Comparison of ENCODE assay signal across 8 cellular contexts in the genomic region with DNA sequence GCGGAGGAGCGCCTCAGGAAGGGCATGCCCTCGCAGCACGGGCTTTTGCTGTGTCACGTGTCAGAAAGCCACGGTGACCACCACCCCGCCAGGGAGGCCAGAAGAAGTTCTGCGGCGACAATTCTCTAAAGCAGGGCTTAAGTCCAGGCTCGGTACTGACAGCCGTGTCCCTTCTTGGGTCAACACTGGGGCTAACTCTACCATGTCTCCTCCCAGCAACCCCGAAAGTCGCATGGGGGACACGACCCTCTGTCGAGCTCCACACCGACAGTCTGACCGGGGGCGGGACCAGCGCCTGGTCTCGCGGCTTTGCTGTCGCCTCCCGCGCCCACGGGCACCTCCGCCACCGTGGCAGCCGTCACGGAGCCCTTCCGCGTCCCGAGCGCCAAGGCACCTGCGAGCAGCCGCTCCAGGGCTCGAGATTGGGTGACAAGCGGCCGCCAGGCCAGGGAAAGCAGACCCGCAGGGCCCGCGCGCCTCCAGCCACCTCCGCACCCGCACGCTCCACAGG. TPM values are rescaled to one million over a fixed set of nuclear protein-coding genes. Genes with fewer than 3 reads are reported as not detected.
DNase-seq lines count a peak whose midpoint lies in the region; ATAC-seq and TF ChIP-seq lines count a peak whose summit lies in the region.

No MANE protein-coding gene starts in this region.

- intact Hi-C loops in thyroid gland (cut with DNase I): no loop called here

- H4K20me1 ChIP-seq in GM23338 (replicated peaks; ENCODE audit: insufficient read depth): no peaks in the 10 kb centered on the region; the same call in 1 of the 2 replicates
- H4K20me1 ChIP-seq in Loucy (ENCODE audit: insufficient read depth, low read length, poor library complexity, severe bottlenecking): peaks cover 32% of the 10 kb centered on the region

- no peak for TF ChIP-seq POLR2A in thyroid gland (IDR thresholded peaks at IDR 0.05)

- CTCF ChIA-PET in activated CD4-positive, alpha-beta memory T cell treated with anti-CD3 and anti-CD28 coated beads, Interleukin-2, amount 10 ng/mL, durations not matched to agents 7 days and 5 days (lab: Charles Lee): no interaction called here

- H3K9me3 ChIP-seq in Loucy (ENCODE audit: insufficient read depth, low read depth, low read length): no peaks in the 10 kb centered on the region
- H3K9me3 ChIP-seq in esophagus (ENCODE audit: control insufficient read depth in 2 of 2, insufficient read depth in 1 of 2, low read depth in 1 of 2, low read length in 1 of 2): no peaks in the 10 kb centered on the region
- no peaks in the 10 kb centered on the region for H3K9me3 ChIP-seq in thyroid gland

- H3K36me3 ChIP-seq in GM23338 (ENCODE audit: insufficient read depth) (no peaks in the 10 kb centered on the region), Loucy (ENCODE audit: insufficient read depth, low read length) (no peaks in the 10 kb centered on the region), esophagus (ENCODE audit: control insufficient read depth in 2 of 2, insufficient read depth in 2 of 2, low read length in 1 of 2) (no peaks in the 10 kb centered on the region), thyroid gland (no peaks in the 10 kb centered on the region)

- H3K27me3 Mint-ChIP-seq in GM23338 (ENCODE audit: insufficient read depth, low read depth, poor library complexity) (peaks cover 18% of the 10 kb centered on the region), naive B cell (no peaks in the 10 kb centered on the region)
- no peaks in the 10 kb centered on the region for H3K27me3 Mint-ChIP-seq in activated CD4-positive, alpha-beta memory T cell treated with anti-CD3 and anti-CD28 coated beads, Interleukin-2, amount 10 ng/mL, durations not matched to agents 7 days and 5 days

- peak overlapping the region; percentile 81 for H3K4me3 Mint-ChIP-seq in GM23338
- peak overlapping the region; percentile 84 for H3K4me3 Mint-ChIP-seq in activated CD4-positive, alpha-beta memory T cell treated with anti-CD3 and anti-CD28 coated beads, Interleukin-2, amount 10 ng/mL, durations not matched to agents 7 days and 5 days
- peak overlapping the region; percentile 87 to 98 (median 96) for H3K4me3 Mint-ChIP-seq in naive B cell

- H3K36me3 Mint-ChIP-seq in GM23338 (ENCODE audit: low read depth) (peaks cover 15% of the 10 kb centered on the region), naive B cell (peaks cover 0 to 5% of the 10 kb centered on the region in 2 donors)
- H3K36me3 Mint-ChIP-seq in activated CD4-positive, alpha-beta memory T cell treated with anti-CD3 and anti-CD28 coated beads, Interleukin-2, amount 10 ng/mL, durations not matched to agents 7 days and 5 days (ENCODE audit: low read depth): peaks cover 17% of the 10 kb centered on the region

- ATAC-seq in GM23338 (peak; percentile 20), naive B cell (ENCODE audit: low read depth in 2 of 2) (no peak)

- H3K79me2 ChIP-seq in GM23338 (replicated peaks; ENCODE audit: insufficient read depth) (peaks cover 42% of the 10 kb centered on the region), Loucy (ENCODE audit: insufficient read depth, low read length) (peaks cover 76% of the 10 kb centered on the region)

- peak overlapping the region; percentile 98 for H3K9ac ChIP-seq in Loucy (ENCODE audit: low read depth, low read length, poor library complexity, severe bottlenecking)

- H3K27me3 ChIP-seq in GM23338 (ENCODE audit: insufficient read depth): peaks cover 27% of the 10 kb centered on the region
- no peaks in the 10 kb centered on the region for H3K27me3 ChIP-seq in Loucy (ENCODE audit: insufficient read depth, low read length, poor library complexity, severe bottlenecking)
- no peaks in the 10 kb centered on the region for H3K27me3 ChIP-seq in esophagus (ENCODE audit: control insufficient read depth in 1 of 2, insufficient read depth in 2 of 2, low read length in 2 of 2)
- H3K27me3 ChIP-seq in thyroid gland: no peaks in the 10 kb centered on the region

- DNase-seq in GM12865 (ENCODE audit: low read depth): peak; percentile 63
- DNase-seq in GM23338 (ENCODE audit: low spot score): peak; percentile 27
- peak; percentile 47 for DNase-seq in activated CD4-positive, alpha-beta memory T cell treated with anti-CD3 and anti-CD28 coated beads, Interleukin-2, amount 10 ng/mL, durations not matched to agents 7 days and 5 days
- DNase-seq in naive B cell: peak; percentile 18
- peak; percentile 58 to 62 for DNase-seq in thyroid gland
- no peak for DNase-seq in NCI-H187 (lab: John Stamatoyannopoulos, UW)

- peaks cover 31% of the 10 kb centered on the region for H3K4me1 ChIP-seq in GM23338 (ENCODE audit: insufficient read depth)
- peaks cover 40% of the 10 kb centered on the region for H3K4me1 ChIP-seq in Loucy (ENCODE audit: insufficient read depth, low read length, poor library complexity, severe bottlenecking)
- H3K4me1 ChIP-seq in esophagus (ENCODE audit: control insufficient read depth in 2 of 2, insufficient read depth in 2 of 2, low read length in 1 of 2): peaks cover 0 to 4% of the 10 kb centered on the region in 2 donors
- peaks cover 18 to 29% of the 10 kb centered on the region in 2 donors for H3K4me1 ChIP-seq in thyroid gland

- POLR2A ChIA-PET in activated CD4-positive, alpha-beta memory T cell treated with anti-CD3 and anti-CD28 coated beads, Interleukin-2, amount 10 ng/mL, durations not matched to agents 7 days and 5 days (lab: Charles Lee): interaction anchor here (0.7 to 2.2 kb wide), 5 partner anchors 8 to 216 kb away, joined by 3 to 6 read pairs (median 3); partner anchors contain the start of genes GINS1 and NINL

- peak overlapping the region; percentile 99 for H2AFZ ChIP-seq in GM23338
- peak overlapping the region; percentile 93 for H2AFZ ChIP-seq in Loucy (ENCODE audit: low read length)

- H3K9me3 Mint-ChIP-seq in GM23338 (peaks cover 14% of the 10 kb centered on the region), naive B cell (peaks cover 0 to 7% (median 3%) of the 10 kb centered on the region in 7 donors)
- H3K9me3 Mint-ChIP-seq in activated CD4-positive, alpha-beta memory T cell treated with anti-CD3 and anti-CD28 coated beads, Interleukin-2, amount 10 ng/mL, durations not matched to agents 7 days and 5 days: peaks cover 9% of the 10 kb centered on the region

- peaks cover 43% of the 10 kb centered on the region for H3K4me1 Mint-ChIP-seq in GM23338
- H3K4me1 Mint-ChIP-seq in activated CD4-positive, alpha-beta memory T cell treated with anti-CD3 and anti-CD28 coated beads, Interleukin-2, amount 10 ng/mL, durations not matched to agents 7 days and 5 days: peaks cover 24% of the 10 kb centered on the region
- H3K4me1 Mint-ChIP-seq in naive B cell: peaks cover 17 to 35% (median 26%) of the 10 kb centered on the region in 3 donors

- TF ChIP-seq CTCF in GM12865 (IDR thresholded peaks at IDR 0.05; ENCODE audit: insufficient read depth, low read depth, low read length, missing control alignments): no peak
- no peak for TF ChIP-seq CTCF in GM23338 (conservative IDR thresholded peaks at IDR 0.05; ENCODE audit: low read depth in 2 of 2)
- no peak for TF ChIP-seq CTCF in Loucy (conservative IDR thresholded peaks at IDR 0.05; ENCODE audit: low read length)
- TF ChIP-seq CTCF in thyroid gland (IDR thresholded peaks at IDR 0.05): no peak

- H3K4me3 ChIP-seq in GM12865 (ENCODE audit: low read depth, low read length) (peak overlapping the region; percentile 79), GM23338 (peak overlapping the region; percentile 81), Loucy (ENCODE audit: low read length, poor library complexity, severe bottlenecking) (peak overlapping the region; percentile 87), esophagus (ENCODE audit: low read depth in 1 of 2, low read length in 2 of 2) (peak overlapping the region; percentile 70 to 87), thyroid gland (replicated peaks in 1 of 3) (peak overlapping the region; percentile 55 to 94 (median 81))

- no peaks in the 10 kb centered on the region for H3K9me2 ChIP-seq in GM23338 (ENCODE audit: insufficient read depth)
- no peaks in the 10 kb centered on the region for H3K9me2 ChIP-seq in Loucy (replicated peaks; ENCODE audit: low read depth, low read length)

- H3K4me2 ChIP-seq in GM23338 (peak overlapping the region; percentile 95), Loucy (ENCODE audit: low read depth, low read length, poor library complexity, severe bottlenecking) (peak overlapping the region; percentile 96)

- H3F3A ChIP-seq in GM23338 (replicated peaks; ENCODE audit: low read depth): peaks cover 2% of the 10 kb centered on the region; the same call in 1 of the 2 replicates
- H3F3A ChIP-seq in Loucy (ENCODE audit: low read depth): no peaks in the 10 kb centered on the region

- 0% methylated on average over 45 of the region's 45 CpGs for WGBS in esophagus, 2 donors
- WGBS in thyroid gland, 2 donors: 0 to 2% methylated on average over 9 to 22 of the region's 45 CpGs

- H3K27ac Mint-ChIP-seq in GM23338: no peak overlapping the region
- H3K27ac Mint-ChIP-seq in activated CD4-positive, alpha-beta memory T cell treated with anti-CD3 and anti-CD28 coated beads, Interleukin-2, amount 10 ng/mL, durations not matched to agents 7 days and 5 days: peak overlapping the region; percentile 92
- peak overlapping the region in 4 of 6 donors; percentile 93 to 97 (median 96) for H3K27ac Mint-ChIP-seq in naive B cell

- H3K27ac ChIP-seq in GM23338 (ENCODE audit: low read depth) (no peak overlapping the region), esophagus (ENCODE audit: low read depth in 2 of 2, low read length in 1 of 2) (peak overlapping the region; percentile 95 to 99), thyroid gland (peak overlapping the region; percentile 88 to 93 (median 89))

TF ChIP-seq in GM23338, 12 proteins besides CTCF, POLR2A, EP300 and RAD21 (continues in another document):
- TF ChIP-seq JUNB (IDR thresholded peaks at IDR 0.05; ENCODE audit: unreplicated experiment) (no peak), EZH2phosphoT487 (IDR thresholded peaks at IDR 0.05; ENCODE audit: unreplicated experiment) (no peak)

RNA-seq across cellular contexts. Expression of gene NANP, which starts 0.5 kb away (rescaled TPM):
- 5.8 and 7.6 TPM in 2 replicates for total RNA-seq in GM23338 (2014; rRNA removed; shearing (Covaris generic))
- polyA plus RNA-seq in GM23338 (2016; fragmentation: Nextera tagmentation; extraction: Ambion mirVana) (3.2 and 3.9 TPM in 2 replicates), esophagus (1 to 10 TPM; 1.3 to 2.1 TPM), naive B cell (ENCODE audit: low read depth in 6 of 6) (1 to 10 TPM in 4 of 6 donors, under 1 TPM in 2; 0.60 to 1.9 (median 1.3) TPM)
- total RNA-seq in activated CD4-positive, alpha-beta memory T cell treated with anti-CD3 and anti-CD28 coated beads, Interleukin-2, amount 10 ng/mL, durations not matched to agents 7 days and 5 days: 1 to 10 TPM; 5.2 to 5.5 TPM
- total RNA-seq in thyroid gland: 1 to 10 TPM; 4.7 to 8.5 (median 6.9) TPM

RNA-seq across cellular contexts. Expression of gene NINL, which starts 37.9 kb away (rescaled TPM):
- 22.9 and 31.2 TPM in 2 replicates for total RNA-seq in GM23338 (2014; rRNA removed; shearing (Covaris generic))
- polyA plus RNA-seq in GM23338 (2016; fragmentation: Nextera tagmentation; extraction: Ambion mirVana) (15.0 and 18.0 TPM in 2 replicates), esophagus (1 to 10 TPM; 5.5 to 9.9 TPM), naive B cell (ENCODE audit: low read depth in 6 of 6) (under 1 TPM in 4 of 6 donors, not detected in 2; 0.08 to 0.65 (median 0.38) TPM)
- total RNA-seq in activated CD4-positive, alpha-beta memory T cell treated with anti-CD3 and anti-CD28 coated beads, Interleukin-2, amount 10 ng/mL, durations not matched to agents 7 days and 5 days: 1 to 10 TPM; 2.5 to 2.8 TPM
- 10 to 100 TPM; 18.3 to 37.8 (median 23.5) TPM for total RNA-seq in thyroid gland

Comparison
In these comparisons a context has a peak if more than half of its experiments do, and no peak if none do; other contexts are left out.
1. DNase-seq: peak in GM12865 (single experiment), GM23338 (single experiment), activated CD4-positive, alpha-beta memory T cell treated with anti-CD3 and anti-CD28 coated beads, Interleukin-2, amount 10 ng/mL, durations not matched to agents 7 days and 5 days (single experiment), naive B cell (single experiment) and thyroid gland (2 of 2); none in NCI-H187 (0 of 2).
2. Peak in every context shown above with its lines, with median percentiles within 50 percentile points of each other: H3K4me3 ChIP-seq and H3K4me3 Mint-ChIP-seq.